In the genomic region with DNA sequence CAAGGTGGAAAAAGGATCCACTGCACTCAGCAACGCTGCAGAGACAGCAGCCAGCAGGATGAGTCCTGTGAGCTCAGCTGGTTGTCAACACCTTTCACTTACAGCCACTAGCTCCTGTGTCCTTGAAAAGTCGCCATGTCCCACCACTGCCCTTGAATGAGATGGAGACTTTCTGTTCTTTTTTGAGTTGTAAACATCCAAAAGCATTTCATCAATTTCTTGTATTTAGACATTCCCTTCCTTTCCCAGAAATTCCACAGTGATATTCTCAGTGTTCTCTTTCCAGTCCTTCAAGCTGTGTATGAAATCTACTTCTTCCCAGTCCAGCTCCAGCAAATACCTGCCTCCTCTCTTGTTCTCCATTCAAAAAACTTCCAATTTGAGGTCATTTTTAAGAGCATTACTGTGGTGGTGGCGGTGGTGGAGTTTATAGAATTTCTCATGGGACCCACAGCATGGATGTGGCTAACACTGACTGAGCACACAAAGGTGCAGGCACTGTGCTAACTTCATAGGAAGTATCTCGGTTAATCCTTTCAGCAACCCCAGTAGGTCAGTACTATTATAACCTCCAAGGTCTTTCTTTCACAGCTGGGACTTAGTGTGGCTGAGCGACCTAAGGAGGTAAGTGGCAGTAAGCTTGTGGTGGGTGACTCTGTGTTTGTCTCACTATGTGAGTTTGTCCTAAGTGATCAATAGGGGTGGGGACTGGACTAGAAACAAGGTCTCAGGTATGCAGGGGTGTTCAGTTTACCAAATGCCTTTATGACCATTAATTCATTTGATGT, we compare ENCODE assay signal across 1 cellular context.
TF ChIP-seq lines count a peak whose summit lies in the region.

No MANE protein-coding gene starts in this region.

TF ChIP-seq in GM23338, 12 proteins besides CTCF, POLR2A, EP300 and RAD21 (continued from another document):
- TF ChIP-seq, protein P1, sequence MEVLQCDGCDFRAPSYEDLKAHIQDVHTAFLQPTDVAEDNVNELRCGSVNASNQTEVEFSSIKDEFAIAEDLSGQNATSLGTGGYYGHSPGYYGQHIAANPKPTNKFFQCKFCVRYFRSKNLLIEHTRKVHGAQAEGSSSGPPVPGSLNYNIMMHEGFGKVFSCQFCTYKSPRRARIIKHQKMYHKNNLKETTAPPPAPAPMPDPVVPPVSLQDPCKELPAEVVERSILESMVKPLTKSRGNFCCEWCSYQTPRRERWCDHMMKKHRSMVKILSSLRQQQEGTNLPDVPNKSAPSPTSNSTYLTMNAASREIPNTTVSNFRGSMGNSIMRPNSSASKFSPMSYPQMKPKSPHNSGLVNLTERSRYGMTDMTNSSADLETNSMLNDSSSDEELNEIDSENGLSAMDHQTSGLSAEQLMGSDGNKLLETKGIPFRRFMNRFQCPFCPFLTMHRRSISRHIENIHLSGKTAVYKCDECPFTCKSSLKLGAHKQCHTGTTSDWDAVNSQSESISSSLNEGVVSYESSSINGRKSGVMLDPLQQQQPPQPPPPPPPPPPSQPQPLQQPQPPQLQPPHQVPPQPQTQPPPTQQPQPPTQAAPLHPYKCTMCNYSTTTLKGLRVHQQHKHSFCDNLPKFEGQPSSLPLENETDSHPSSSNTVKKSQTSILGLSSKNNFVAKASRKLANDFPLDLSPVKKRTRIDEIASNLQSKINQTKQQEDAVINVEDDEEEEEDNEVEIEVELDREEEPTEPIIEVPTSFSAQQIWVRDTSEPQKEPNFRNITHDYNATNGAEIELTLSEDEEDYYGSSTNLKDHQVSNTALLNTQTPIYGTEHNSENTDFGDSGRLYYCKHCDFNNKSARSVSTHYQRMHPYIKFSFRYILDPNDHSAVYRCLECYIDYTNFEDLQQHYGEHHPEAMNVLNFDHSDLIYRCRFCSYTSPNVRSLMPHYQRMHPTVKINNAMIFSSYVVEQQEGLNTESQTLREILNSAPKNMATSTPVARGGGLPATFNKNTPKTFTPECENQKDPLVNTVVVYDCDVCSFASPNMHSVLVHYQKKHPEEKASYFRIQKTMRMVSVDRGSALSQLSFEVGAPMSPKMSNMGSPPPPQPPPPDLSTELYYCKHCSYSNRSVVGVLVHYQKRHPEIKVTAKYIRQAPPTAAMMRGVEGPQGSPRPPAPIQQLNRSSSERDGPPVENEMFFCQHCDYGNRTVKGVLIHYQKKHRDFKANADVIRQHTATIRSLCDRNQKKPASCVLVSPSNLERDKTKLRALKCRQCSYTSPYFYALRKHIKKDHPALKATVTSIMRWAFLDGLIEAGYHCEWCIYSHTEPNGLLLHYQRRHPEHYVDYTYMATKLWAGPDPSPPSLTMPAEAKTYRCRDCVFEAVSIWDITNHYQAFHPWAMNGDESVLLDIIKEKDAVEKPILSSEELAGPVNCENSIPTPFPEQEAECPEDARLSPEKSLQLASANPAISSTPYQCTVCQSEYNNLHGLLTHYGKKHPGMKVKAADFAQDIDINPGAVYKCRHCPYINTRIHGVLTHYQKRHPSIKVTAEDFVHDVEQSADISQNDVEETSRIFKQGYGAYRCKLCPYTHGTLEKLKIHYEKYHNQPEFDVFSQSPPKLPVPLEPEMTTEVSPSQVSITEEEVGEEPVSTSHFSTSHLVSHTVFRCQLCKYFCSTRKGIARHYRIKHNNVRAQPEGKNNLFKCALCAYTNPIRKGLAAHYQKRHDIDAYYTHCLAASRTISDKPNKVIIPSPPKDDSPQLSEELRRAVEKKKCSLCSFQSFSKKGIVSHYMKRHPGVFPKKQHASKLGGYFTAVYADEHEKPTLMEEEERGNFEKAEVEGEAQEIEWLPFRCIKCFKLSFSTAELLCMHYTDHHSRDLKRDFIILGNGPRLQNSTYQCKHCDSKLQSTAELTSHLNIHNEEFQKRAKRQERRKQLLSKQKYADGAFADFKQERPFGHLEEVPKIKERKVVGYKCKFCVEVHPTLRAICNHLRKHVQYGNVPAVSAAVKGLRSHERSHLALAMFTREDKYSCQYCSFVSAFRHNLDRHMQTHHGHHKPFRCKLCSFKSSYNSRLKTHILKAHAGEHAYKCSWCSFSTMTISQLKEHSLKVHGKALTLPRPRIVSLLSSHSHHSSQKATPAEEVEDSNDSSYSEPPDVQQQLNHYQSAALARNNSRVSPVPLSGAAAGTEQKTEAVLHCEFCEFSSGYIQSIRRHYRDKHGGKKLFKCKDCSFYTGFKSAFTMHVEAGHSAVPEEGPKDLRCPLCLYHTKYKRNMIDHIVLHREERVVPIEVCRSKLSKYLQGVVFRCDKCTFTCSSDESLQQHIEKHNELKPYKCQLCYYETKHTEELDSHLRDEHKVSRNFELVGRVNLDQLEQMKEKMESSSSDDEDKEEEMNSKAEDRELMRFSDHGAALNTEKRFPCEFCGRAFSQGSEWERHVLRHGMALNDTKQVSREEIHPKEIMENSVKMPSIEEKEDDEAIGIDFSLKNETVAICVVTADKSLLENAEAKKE (CRISPR knock-in tag; IDR thresholded peaks at IDR 0.05), result no peak
- TF ChIP-seq CREB1 (CRISPR knock-in tag; IDR thresholded peaks at IDR 0.05; ENCODE audit: low read depth) (no peak), STAT1 (IDR thresholded peaks at IDR 0.05; ENCODE audit: unreplicated experiment) (no peak), NANOG (IDR thresholded peaks at IDR 0.05; ENCODE audit: borderline replicate concordance) (no peak), ZNF114 (CRISPR knock-in tag; IDR thresholded peaks at IDR 0.05) (no peak)
- TF ChIP-seq, protein P2, sequence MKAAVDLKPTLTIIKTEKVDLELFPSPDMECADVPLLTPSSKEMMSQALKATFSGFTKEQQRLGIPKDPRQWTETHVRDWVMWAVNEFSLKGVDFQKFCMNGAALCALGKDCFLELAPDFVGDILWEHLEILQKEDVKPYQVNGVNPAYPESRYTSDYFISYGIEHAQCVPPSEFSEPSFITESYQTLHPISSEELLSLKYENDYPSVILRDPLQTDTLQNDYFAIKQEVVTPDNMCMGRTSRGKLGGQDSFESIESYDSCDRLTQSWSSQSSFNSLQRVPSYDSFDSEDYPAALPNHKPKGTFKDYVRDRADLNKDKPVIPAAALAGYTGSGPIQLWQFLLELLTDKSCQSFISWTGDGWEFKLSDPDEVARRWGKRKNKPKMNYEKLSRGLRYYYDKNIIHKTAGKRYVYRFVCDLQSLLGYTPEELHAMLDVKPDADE (IDR thresholded peaks at IDR 0.05), result no peak
- TF ChIP-seq, protein P3, sequence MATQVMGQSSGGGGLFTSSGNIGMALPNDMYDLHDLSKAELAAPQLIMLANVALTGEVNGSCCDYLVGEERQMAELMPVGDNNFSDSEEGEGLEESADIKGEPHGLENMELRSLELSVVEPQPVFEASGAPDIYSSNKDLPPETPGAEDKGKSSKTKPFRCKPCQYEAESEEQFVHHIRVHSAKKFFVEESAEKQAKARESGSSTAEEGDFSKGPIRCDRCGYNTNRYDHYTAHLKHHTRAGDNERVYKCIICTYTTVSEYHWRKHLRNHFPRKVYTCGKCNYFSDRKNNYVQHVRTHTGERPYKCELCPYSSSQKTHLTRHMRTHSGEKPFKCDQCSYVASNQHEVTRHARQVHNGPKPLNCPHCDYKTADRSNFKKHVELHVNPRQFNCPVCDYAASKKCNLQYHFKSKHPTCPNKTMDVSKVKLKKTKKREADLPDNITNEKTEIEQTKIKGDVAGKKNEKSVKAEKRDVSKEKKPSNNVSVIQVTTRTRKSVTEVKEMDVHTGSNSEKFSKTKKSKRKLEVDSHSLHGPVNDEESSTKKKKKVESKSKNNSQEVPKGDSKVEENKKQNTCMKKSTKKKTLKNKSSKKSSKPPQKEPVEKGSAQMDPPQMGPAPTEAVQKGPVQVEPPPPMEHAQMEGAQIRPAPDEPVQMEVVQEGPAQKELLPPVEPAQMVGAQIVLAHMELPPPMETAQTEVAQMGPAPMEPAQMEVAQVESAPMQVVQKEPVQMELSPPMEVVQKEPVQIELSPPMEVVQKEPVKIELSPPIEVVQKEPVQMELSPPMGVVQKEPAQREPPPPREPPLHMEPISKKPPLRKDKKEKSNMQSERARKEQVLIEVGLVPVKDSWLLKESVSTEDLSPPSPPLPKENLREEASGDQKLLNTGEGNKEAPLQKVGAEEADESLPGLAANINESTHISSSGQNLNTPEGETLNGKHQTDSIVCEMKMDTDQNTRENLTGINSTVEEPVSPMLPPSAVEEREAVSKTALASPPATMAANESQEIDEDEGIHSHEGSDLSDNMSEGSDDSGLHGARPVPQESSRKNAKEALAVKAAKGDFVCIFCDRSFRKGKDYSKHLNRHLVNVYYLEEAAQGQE (IDR thresholded peaks at IDR 0.05; ENCODE audit: unreplicated experiment), result no peak
TF ChIP-seq in GM23338: peak in this region for 0.
